16 cellular contexts compared by ENCODE assay signal in genomic region chr17:80863626-80864025, GRCh38.
A peak's percentile ranks its signal among the peaks of the same experiment; 100 is the strongest.
DNase-seq lines count a peak whose midpoint lies in the region; ATAC-seq and TF ChIP-seq lines count a peak whose summit lies in the region.
"Had no signal": no experiment of that assay in that cellular context is flagged by ENCODE, and none has a peak within 500 bp of the region (broad histone marks: within the 10 kb centered on the region; RNA-seq: fewer than 3 reads in every experiment).

No MANE protein-coding gene starts in this region.

- no peaks in the 10 kb centered on the region for H3K9me3 ChIP-seq in transverse colon
- H3K9me3 ChIP-seq: BLaER1 had no signal

- H3K27me3 Mint-ChIP-seq in T-helper 2 cell treated with Interferon-gamma antibody and Interleukin-4, amounts not matched to agents 5 μg/mL and 100 μg/mL, for 36 hours (ENCODE audit: low read depth): no peaks in the 10 kb centered on the region
- no peaks in the 10 kb centered on the region for H3K27me3 Mint-ChIP-seq in chondrocyte (ENCODE audit: low read depth)
- H3K27me3 Mint-ChIP-seq: CD8-positive, alpha-beta memory T cell had no signal

- 98 to 100% methylated on average over 9 to 13 of the region's 13 CpGs for WGBS in transverse colon (ENCODE audit: low coverage in 1 of 2), 2 donors

- no peaks in the 10 kb centered on the region for H3K36me3 ChIP-seq in transverse colon
- no peaks in the 10 kb centered on the region; the same call in none of the 2 replicates for H3K36me3 ChIP-seq in H7 (replicated peaks; ENCODE audit: control insufficient read depth, insufficient read depth, low read length)

- no peak for TF ChIP-seq POLR2A in transverse colon (IDR thresholded peaks at IDR 0.05)

- no peak for TF ChIP-seq EP300 in transverse colon (IDR thresholded peaks at IDR 0.05; ENCODE audit: low read depth)

- no peak for ATAC-seq in left ventricle myocardium superior

- H3K9me3 Mint-ChIP-seq in T-helper 2 cell treated with Interferon-gamma antibody and Interleukin-4, amounts not matched to agents 5 μg/mL and 100 μg/mL, for 36 hours: peaks cover 16% of the 10 kb centered on the region
- H3K9me3 Mint-ChIP-seq in chondrocyte (ENCODE audit: low read depth): no peaks in the 10 kb centered on the region
- H3K9me3 Mint-ChIP-seq: CD8-positive, alpha-beta memory T cell had no signal

- peaks cover 76% of the 10 kb centered on the region for H3K36me3 Mint-ChIP-seq in T-helper 2 cell treated with Interferon-gamma antibody and Interleukin-4, amounts not matched to agents 5 μg/mL and 100 μg/mL, for 36 hours (ENCODE audit: low read depth)
- peaks cover 8% of the 10 kb centered on the region for H3K36me3 Mint-ChIP-seq in chondrocyte (ENCODE audit: low read depth)

- no peak overlapping the region for H3K4me3 Mint-ChIP-seq in T-helper 2 cell treated with Interferon-gamma antibody and Interleukin-4, amounts not matched to agents 5 μg/mL and 100 μg/mL, for 36 hours
- no peak overlapping the region for H3K4me3 Mint-ChIP-seq in chondrocyte (ENCODE audit: unreplicated experiment)

- peak overlapping the region; percentile 98 for H3K27ac Mint-ChIP-seq in T-helper 2 cell treated with Interferon-gamma antibody and Interleukin-4, amounts not matched to agents 5 μg/mL and 100 μg/mL, for 36 hours
- H3K27ac Mint-ChIP-seq in chondrocyte (ENCODE audit: unreplicated experiment): no peak overlapping the region

- no peak for DNase-seq in T-helper 2 cell treated with Interferon-gamma antibody and Interleukin-4, amounts not matched to agents 5 μg/mL and 100 μg/mL, for 36 hours (ENCODE audit: low spot score)
- DNase-seq in T-helper 2 cell: no peak
- peak; percentile 4 for DNase-seq in left ventricle myocardium superior
- DNase-seq in cardiac septum (ENCODE audit: low spot score): no peak
- peak; percentile 53 for DNase-seq in chondrocyte (ENCODE audit: low spot score)
- DNase-seq in transverse colon: peak; percentile 2
- no peak for DNase-seq in OCI-M1 (lab: John Stamatoyannopoulos, UW)
- DNase-seq in H7: no peak
- DNase-seq: 8988T, MM.1S, NCI-H1105, NCI-H187, NCI-H446 had no signal

- H3K4me1 Mint-ChIP-seq in T-helper 2 cell treated with Interferon-gamma antibody and Interleukin-4, amounts not matched to agents 5 μg/mL and 100 μg/mL, for 36 hours (ENCODE audit: low read depth): peaks cover 58% of the 10 kb centered on the region
- peaks cover 17% of the 10 kb centered on the region for H3K4me1 Mint-ChIP-seq in chondrocyte (ENCODE audit: low read depth)

- in situ Hi-C loops in transverse colon (cut with MboI; ENCODE audit: low pct_ligation_motif_present in 1 of 4, low pct_unique_long_range_greater_than_20kb in 1 of 4, low sequenced_read_pairs in 3 of 4): loop anchor here in 2 of 4 donors (10.0 to 25.0 kb wide), 2 partner anchors 111 to 426 kb away; no protein-coding TSS in a partner anchor

- TF ChIP-seq CTCF in chondrocyte (IDR thresholded peaks at IDR 0.05) (no peak), transverse colon (IDR thresholded peaks at IDR 0.05) (no peak)

- H3K27me3 ChIP-seq in transverse colon: no peaks in the 10 kb centered on the region
- no peaks in the 10 kb centered on the region for H3K27me3 ChIP-seq in H7 (ENCODE audit: control insufficient read depth, insufficient read depth, low read length)
- H3K27me3 ChIP-seq: BLaER1 had no signal

- peaks cover 0 to 31% (median 16%) of the 10 kb centered on the region in 4 donors for H3K4me1 ChIP-seq in transverse colon

- no peak overlapping the region for H3K27ac ChIP-seq in transverse colon
- H3K27ac ChIP-seq: BLaER1, KMS-11 had no signal

- intact Hi-C loops in left ventricle myocardium superior (cut with micrococcal nuclease): no loop called here
- intact Hi-C loops in cardiac septum (cut with DNase I): loop anchor here (5.0 to 10.0 kb wide), 2 partner anchors 104 to 409 kb away; no protein-coding TSS in a partner anchor
- intact Hi-C loops in transverse colon (cut with DNase I; ENCODE audit: low total_unique reads): loop anchor here (5.0 kb wide), 1 partner anchor 119 kb away; no protein-coding TSS in a partner anchor

- H3K4me3 ChIP-seq in transverse colon (no peak overlapping the region), H7 (ENCODE audit: insufficient read depth, low read depth, low read length) (no peak overlapping the region)
- H3K4me3 ChIP-seq: BLaER1 had no signal

Comparison
In these comparisons a context has a peak if more than half of its experiments do, and no peak if none do; other contexts are left out.
1. DNase-seq: peak in left ventricle myocardium superior (single experiment), chondrocyte (single experiment) and transverse colon (single experiment); none in T-helper 2 cell treated with Interferon-gamma antibody and Interleukin-4, amounts not matched to agents 5 μg/mL and 100 μg/mL, for 36 hours (single experiment), T-helper 2 cell (0 of 5), cardiac septum (single experiment), OCI-M1 (single experiment) and H7 (single experiment).